ENCODE assay signal across 21 cellular contexts in the genomic region with DNA sequence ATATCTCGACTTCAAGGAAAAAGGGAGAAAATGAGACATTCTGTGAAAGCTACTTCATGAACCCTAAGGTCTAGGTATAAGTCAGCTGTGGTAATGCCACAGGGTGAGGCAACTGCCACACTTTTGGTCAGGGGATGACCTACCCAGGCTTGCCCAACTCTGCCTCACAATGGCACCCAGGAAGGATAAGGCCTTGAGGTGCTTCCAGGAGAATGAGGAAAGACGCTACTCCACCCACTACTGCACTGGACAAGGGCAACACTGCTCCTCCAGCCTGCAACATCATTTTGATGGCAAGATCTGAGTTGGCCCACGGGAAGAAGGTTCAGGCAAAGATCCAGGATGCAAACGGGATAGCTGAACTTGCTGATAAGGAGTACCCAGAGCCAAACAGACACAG.
"Had no signal": no experiment of that assay in that cellular context is flagged by ENCODE, and none has a peak within 500 bp of the region (broad histone marks: within the 10 kb centered on the region; RNA-seq: fewer than 3 reads in every experiment).

No MANE protein-coding gene starts in this region.

- FAIRE-seq: HTR-8/SVneo, RCC 7860 had no signal

- DNase-seq: KBM-7, MV-4-11, NCI-H1048, NCI-H1105 treated with DMSO at 0.1 percent for 48 hours, NCI-H1436, NCI-H187, NCI-H2029, NCI-H2081 treated with DMSO at 0.1 percent for 48 hours, NCI-H2171, NCI-H226, NCI-H446, NCI-H510A, NCI-H524 treated with DMSO at 0.1 percent for 48 hours, NCI-H69, NCI-H774, Right ventricle myocardium superior, RPMI8226, SK-N-SH had no signal

- H3K9ac ChIP-seq: SK-N-SH had no signal

- H3K9me3 ChIP-seq: SK-N-SH had no signal

- H3K27ac ChIP-seq: HL-60 had no signal

- H3K4me2 ChIP-seq: SK-N-SH had no signal
